Comparison of ENCODE assay signal across 21 cellular contexts in the genomic region with DNA sequence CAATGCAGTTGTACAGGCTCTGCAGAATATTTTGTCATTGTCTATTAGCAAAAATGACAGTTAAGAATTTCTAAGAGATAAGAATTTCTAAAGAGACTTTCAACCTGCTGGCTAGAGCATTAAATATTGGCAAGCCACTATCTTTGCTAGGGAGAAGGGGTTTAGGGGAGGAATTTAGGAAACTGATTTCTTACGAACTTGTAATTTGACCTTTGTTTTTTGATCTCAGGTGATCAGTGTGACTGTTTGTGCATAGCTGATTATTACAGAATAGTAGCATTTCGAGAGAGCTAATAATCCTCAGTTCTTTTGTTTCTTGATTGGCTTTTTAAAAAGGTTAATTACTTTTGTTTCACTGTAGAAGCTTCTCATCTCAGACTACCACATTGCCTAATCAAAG.
A peak's percentile ranks its signal among the peaks of the same experiment; 100 is the strongest.
DNase-seq lines count a peak whose midpoint lies in the region; ATAC-seq, FAIRE-seq and TF ChIP-seq lines count a peak whose summit lies in the region.
"Had no signal": no experiment of that assay in that cellular context is flagged by ENCODE, and none has a peak within 500 bp of the region (broad histone marks: within the 10 kb centered on the region; RNA-seq: fewer than 3 reads in every experiment).

No MANE protein-coding gene starts in this region.

- TF ChIP-seq RAD21 in GM12878 (IDR thresholded peaks at IDR 0.05; ENCODE audit: insufficient read depth, low read depth, low read length), result no peak

- no peaks in the 10 kb centered on the region; a peak in 1 of 4 replicates for H3K36me3 ChIP-seq in GM12878 (ENCODE audit: control insufficient read depth in 2 of 2, insufficient read depth in 2 of 2, low read length in 1 of 2)
- H3K36me3 ChIP-seq in right lobe of liver, result no peaks in the 10 kb centered on the region
- no peaks in the 10 kb centered on the region for H3K36me3 ChIP-seq in thoracic aorta
- H3K36me3 ChIP-seq: MG63, upper lobe of right lung had no signal

- RAD21 ChIA-PET in GM12878 (lab: Charles Lee; ENCODE audit: unreplicated experiment), result interaction anchor here (0.7 to 6.3 kb wide), 6 partner anchors 11 to 97 kb away, joined by 3 to 71 read pairs (median 4); no protein-coding TSS in a partner anchor

- no peak for TF ChIP-seq POLR2A in GM12878 (IDR thresholded peaks at IDR 0.05; ENCODE audit: low read depth, low read length)
- TF ChIP-seq POLR2A in right lobe of liver (IDR thresholded peaks at IDR 0.05), result no peak

- peak overlapping the region; percentile 30; the same call in 1 of the 2 replicates for H3K4me2 ChIP-seq in GM12878 (ENCODE audit: control insufficient read depth, insufficient read depth)

- no peak overlapping the region for H3K9ac ChIP-seq in GM12878 (ENCODE audit: control insufficient read depth, insufficient read depth, low read length)

- no TSS peak for BruUV-seq in GM12878 (replicated peaks; lab: Mats Ljungman, UMichigan)

- H2AFZ ChIP-seq in GM12878 (ENCODE audit: control insufficient read depth, low read depth, low read length), result no peak overlapping the region

- H3K4me1 ChIP-seq in GM12878 (ENCODE audit: control insufficient read depth, insufficient read depth, low read length), result peaks cover 34% of the 10 kb centered on the region
- peaks cover 0 to 18% (median 6%) of the 10 kb centered on the region in 4 donors for H3K4me1 ChIP-seq in right lobe of liver
- H3K4me1 ChIP-seq in thoracic aorta (ENCODE audit: control insufficient read depth in 1 of 2, low read depth in 2 of 2), result peaks cover 5 to 62% of the 10 kb centered on the region in 2 donors
- H3K4me1 ChIP-seq: upper lobe of right lung had no signal

- no peak for TF ChIP-seq EP300 in GM12878 (IDR thresholded peaks at IDR 0.05; ENCODE audit: borderline replicate concordance in 1 of 2, control insufficient read depth in 1 of 2, low read depth in 2 of 2, low read length in 2 of 2)

- in situ Hi-C loops in GM12878 (cut with MboI), result no loop called here

- SMC1A ChIA-PET in GM12878 (lab: Charles Lee; ENCODE audit: uncharacterized antibody, unreplicated experiment), result interaction anchor here (0.9 to 8.4 kb wide), 8 partner anchors 12 to 90 kb away, joined by 3 to 97 read pairs (median 7); no protein-coding TSS in a partner anchor

- intact Hi-C loops in GM12878 (cut with micrococcal nuclease; ENCODE audit: unreplicated experiment) (no loop called here), right lobe of liver (cut with DNase I) (no loop called here)

- TF ChIP-seq CTCF in GM12878 (IDR thresholded peaks at IDR 0.05 in 2 of 3, conservative IDR thresholded peaks at IDR 0.05 in 1 of 3; ENCODE audit: control insufficient read depth in 2 of 3, extremely low read depth in 1 of 3, insufficient read depth in 1 of 3, low read depth in 3 of 3, low read length in 3 of 3), result no peak
- TF ChIP-seq CTCF in right lobe of liver (IDR thresholded peaks at IDR 0.05), result no peak
- no peak for TF ChIP-seq CTCF in thoracic aorta (IDR thresholded peaks at IDR 0.05)

- no peaks in the 10 kb centered on the region for H3K9me3 ChIP-seq in GM12878 (replicated peaks; ENCODE audit: control insufficient read depth, insufficient read depth, low read length)
- no peaks in the 10 kb centered on the region for H3K9me3 ChIP-seq in right lobe of liver
- no peaks in the 10 kb centered on the region for H3K9me3 ChIP-seq in thoracic aorta
- H3K9me3 ChIP-seq: MG63, upper lobe of right lung had no signal

- no peak for ATAC-seq in GM12878
- ATAC-seq in right lobe of liver, result peak; percentile 31 to 64 (median 42)
- no peak for ATAC-seq in thoracic aorta (ENCODE audit: insufficient number of reproducible peaks, low FRiP score, low read depth)
- no peak for ATAC-seq in HG02840 (IDR thresholded peaks at IDR 0.05; ENCODE audit: low FRiP score, unreplicated experiment)
- ATAC-seq: activated T-cell treated with anti-CD3 and anti-CD28 coated beads, Interleukin-2, amount 50 U/mL, for 4 hours; upper lobe of right lung had no signal

- POLR2A ChIA-PET in GM12878 (lab: Charles Lee), result interaction anchor here (0.9 kb wide), 1 partner anchor 88 kb away, joined by 4 read pairs; no protein-coding TSS in a partner anchor

- no peaks in the 10 kb centered on the region for H3K27me3 ChIP-seq in GM12878 (replicated peaks in 1 of 2; ENCODE audit: control insufficient read depth in 2 of 2, insufficient read depth in 2 of 2, low read length in 1 of 2)
- H3K27me3 ChIP-seq in right lobe of liver, result no peaks in the 10 kb centered on the region
- H3K27me3 ChIP-seq in thoracic aorta (replicated peaks; ENCODE audit: insufficient read depth), result no peaks in the 10 kb centered on the region
- H3K27me3 ChIP-seq: MG63, upper lobe of right lung had no signal

- H3K4me3 ChIP-seq in GM12878 (peak overlapping the region; percentile 45; the same call in 1 of the 2 replicates), right lobe of liver (no peak overlapping the region), thoracic aorta (peak overlapping the region; percentile 72)
- H3K4me3 ChIP-seq: MG63, upper lobe of right lung had no signal

- H4K20me1 ChIP-seq in GM12878 (ENCODE audit: control insufficient read depth, insufficient read depth), result no peaks in the 10 kb centered on the region

- H3K79me2 ChIP-seq in GM12878 (ENCODE audit: control insufficient read depth, insufficient read depth, low read length), result peaks cover 99% of the 10 kb centered on the region

- H3K27ac ChIP-seq in GM12878 (ENCODE audit: control insufficient read depth, insufficient read depth) (no peak overlapping the region; the same call in 1 of the 2 replicates), right lobe of liver (peak overlapping the region in 1 of 3 donors; percentile 14), thoracic aorta (no peak overlapping the region)
- H3K27ac ChIP-seq: RWPE1, upper lobe of right lung had no signal

- no peak for FAIRE-seq in GM12878 (lab: Jason Lieb, UNC)
- FAIRE-seq: small intestine had no signal

- CTCF ChIA-PET in GM12878 (lab: Yijun Ruan, JAX), result interaction anchor here (0.8 to 2.3 kb wide), 5 partner anchors 9 to 97 kb away, joined by 3 to 12 read pairs (median 4); no protein-coding TSS in a partner anchor

- 100% methylated on average over 2 of the region's 2 CpGs for WGBS in GM12878 (ENCODE audit: insufficient coverage, insufficient replicate concordance, low lambda C conversion rate, missing lambda C conversion rate)
- WGBS in right lobe of liver (ENCODE audit: insufficient coverage, low coverage, low lambda C conversion rate, missing lambda C conversion rate), result 27% methylated on average over 2 of the region's 2 CpGs

- DNase-seq in NCI-H69 (lab: John Stamatoyannopoulos, UW) (peak; percentile 16), GM12878 (ENCODE audit: low read depth, low spot score) (no peak), right lobe of liver (no peak), thoracic aorta (ENCODE audit: low spot score) (no peak), NCI-H1436 (lab: John Stamatoyannopoulos, UW) (no peak), T-helper 1 cell (no peak)
- DNase-seq: activated CD4-positive, alpha-beta T cell treated with anti-CD3 and anti-CD28 coated beads for 48 hours; activated gamma-delta T cell treated with Interleukin-2 at 50 U/mL for 16 hours; activated T-cell treated with anti-CD3 and anti-CD28 coated beads, Interleukin-2, amount 50 U/mL, for 4 hours; cerebellar nuclear complex; glutamatergic neuron; KG1; kidney glomerular epithelial cell; MG63; NCI-H2029 treated with DMSO at 0.1 percent for 48 hours; NCI-H446; small intestine; stimulated activated CD4-positive, alpha-beta T cell treated with anti-CD3 and anti-CD28 coated beads, Interleukin-2, amount 100 ng/mL, for 24 hours; upper lobe of right lung had no signal

TF ChIP-seq in GM12878, 131 proteins besides CTCF, POLR2A, EP300 and RAD21:
- no peak for TF ChIP-seq SRF (IDR thresholded peaks at IDR 0.05; ENCODE audit: low read depth in 2 of 2, low read length in 2 of 2)
- no peak for TF ChIP-seq NFYA (IDR thresholded peaks at IDR 0.05; ENCODE audit: borderline replicate concordance, low read depth, low read length)
- no peak for TF ChIP-seq DPF2 (IDR thresholded peaks at IDR 0.05)
- TF ChIP-seq BACH1 (IDR thresholded peaks at IDR 0.05; ENCODE audit: borderline replicate concordance), result no peak
- TF ChIP-seq ZZZ3 (IDR thresholded peaks at IDR 0.05; ENCODE audit: control insufficient read depth, insufficient read length, low read depth), result no peak
- TF ChIP-seq SUZ12 (IDR thresholded peaks at IDR 0.05; ENCODE audit: unreplicated experiment), result no peak
- TF ChIP-seq ETV6 (conservative IDR thresholded peaks at IDR 0.05 in 1 of 2, IDR thresholded peaks at IDR 0.05 in 1 of 2; ENCODE audit: borderline replicate concordance in 1 of 2, low read depth in 1 of 2), result no peak
- no peak for TF ChIP-seq ZNF24 (IDR thresholded peaks at IDR 0.05)
- TF ChIP-seq SMC3 (IDR thresholded peaks at IDR 0.05; ENCODE audit: borderline replicate concordance, low read length), result no peak

Comparison
In these comparisons a context has a peak if more than half of its experiments do, and no peak if none do; other contexts are left out.
1. ATAC-seq: peak in right lobe of liver (4 of 4); none in GM12878 (single experiment), thoracic aorta (single experiment) and HG02840 (single experiment).
2. H3K4me3 ChIP-seq: peak in GM12878 (single experiment) and thoracic aorta (single experiment); none in right lobe of liver (0 of 3).